1 cellular context compared by ENCODE assay signal in genomic region chr12:49937639-49938300, GRCh38.
TF ChIP-seq lines count a peak whose summit lies in the region.

No MANE protein-coding gene starts in this region.

TF ChIP-seq in WTC11, 78 proteins besides CTCF, POLR2A, EP300 and RAD21 (continued from another document):
- no peak for TF ChIP-seq ZNF532 (CRISPR knock-in tag; IDR thresholded peaks at IDR 0.05; ENCODE audit: borderline replicate concordance)
- TF ChIP-seq AR (CRISPR knock-in tag; IDR thresholded peaks at IDR 0.05), result no peak
- TF ChIP-seq ZNF671 (CRISPR knock-in tag; IDR thresholded peaks at IDR 0.05), result no peak
- TF ChIP-seq ZNF317 (CRISPR knock-in tag; IDR thresholded peaks at IDR 0.05; ENCODE audit: borderline replicate concordance, low read depth), result no peak
- TF ChIP-seq RORB (CRISPR knock-in tag; IDR thresholded peaks at IDR 0.05), result no peak
- no peak for TF ChIP-seq ESRRA (CRISPR knock-in tag; IDR thresholded peaks at IDR 0.05; ENCODE audit: borderline replicate concordance)
- TF ChIP-seq TP53 (CRISPR knock-in tag; IDR thresholded peaks at IDR 0.05), result no peak
- TF ChIP-seq KAT7 (CRISPR knock-in tag; IDR thresholded peaks at IDR 0.05; ENCODE audit: borderline replicate concordance), result no peak
- TF ChIP-seq PRDM15 (CRISPR knock-in tag; IDR thresholded peaks at IDR 0.05), result no peak
- no peak for TF ChIP-seq FOXK1 (CRISPR knock-in tag; IDR thresholded peaks at IDR 0.05)
- no peak for TF ChIP-seq GABPB1 (CRISPR knock-in tag; IDR thresholded peaks at IDR 0.05)
